ENCODE assay signal across 1 cellular context in genomic region chr19:9584073-9584833, GRCh38.
A peak's percentile ranks its signal among the peaks of the same experiment; 100 is the strongest.
TF ChIP-seq lines count a peak whose summit lies in the region.

ZNF121 (minus strand) TSS chr19:9584504; CDS start chr19:9568097, 16,407 bp downstream.

TF ChIP-seq in HepG2, 621 proteins besides CTCF, POLR2A, EP300 and RAD21 (continued from another document and continues in another):
- TF ChIP-seq ZNF691 (CRISPR knock-in tag; IDR thresholded peaks at IDR 0.05; ENCODE audit: borderline replicate concordance, low read depth) (0 out of 2 replicates have a peak, but pooled peaks have one; percentile 19), ZNF230 (CRISPR knock-in tag; IDR thresholded peaks at IDR 0.05) (0 out of 2 replicates have a peak, but pooled peaks have one; percentile 32), CC2D1A (CRISPR knock-in tag; IDR thresholded peaks at IDR 0.05) (no peak), TRIM22 (IDR thresholded peaks at IDR 0.05) (no peak), POLR2AphosphoS2 (IDR thresholded peaks at IDR 0.05; ENCODE audit: low read depth, low read length) (peak; percentile 53; the same call in 1 of the 2 replicates), SNRNP70 (IDR thresholded peaks at IDR 0.05; ENCODE audit: low read depth, low read length) (no peak), ETS1 (CRISPR knock-in tag; IDR thresholded peaks at IDR 0.05) (peak; percentile 80; the same call in 1 of the 2 replicates), SP2 (CRISPR knock-in tag; IDR thresholded peaks at IDR 0.05) (0 out of 2 replicates have a peak, but pooled peaks have one; percentile 28), TBP (CRISPR knock-in tag; IDR thresholded peaks at IDR 0.05) (no peak), ZBTB34 (CRISPR knock-in tag; IDR thresholded peaks at IDR 0.05) (peak; percentile 82; the same call in 1 of the 2 replicates), ZSCAN5A (CRISPR knock-in tag; IDR thresholded peaks at IDR 0.05; ENCODE audit: borderline replicate concordance) (0 out of 2 replicates have a peak, but pooled peaks have one; percentile 49), ZNF574 (CRISPR knock-in tag; IDR thresholded peaks at IDR 0.05) (peak; percentile 86), ZNF513 (CRISPR knock-in tag; conservative IDR thresholded peaks at IDR 0.05) (no peak), IRF2 (CRISPR knock-in tag; IDR thresholded peaks at IDR 0.05) (peak; percentile 82), ZNF24 (IDR thresholded peaks at IDR 0.05) (no peak), KDM5B (CRISPR knock-in tag; IDR thresholded peaks at IDR 0.05; ENCODE audit: borderline replicate concordance) (peak; percentile 91; the same call in 1 of the 2 replicates), DMTF1 (CRISPR knock-in tag; IDR thresholded peaks at IDR 0.05) (no peak), ZNF569 (CRISPR knock-in tag; IDR thresholded peaks at IDR 0.05; ENCODE audit: borderline replicate concordance) (no peak), ZNF614 (CRISPR knock-in tag; IDR thresholded peaks at IDR 0.05; ENCODE audit: borderline replicate concordance) (no peak), ZNF746 (CRISPR knock-in tag; IDR thresholded peaks at IDR 0.05) (no peak), ZNF317 (CRISPR knock-in tag; IDR thresholded peaks at IDR 0.05) (peak; percentile 85; the same call in 1 of the 2 replicates), ONECUT2 (CRISPR knock-in tag; IDR thresholded peaks at IDR 0.05) (peak; percentile 53; the same call in 1 of the 2 replicates), ZNF207 (IDR thresholded peaks at IDR 0.05; ENCODE audit: borderline replicate concordance) (no peak), ZNF382 (CRISPR knock-in tag; IDR thresholded peaks at IDR 0.05; ENCODE audit: borderline replicate concordance) (no peak), ZNF549 (CRISPR knock-in tag; IDR thresholded peaks at IDR 0.05) (0 out of 2 replicates have a peak, but pooled peaks have one; percentile 62), ZNF605 (CRISPR knock-in tag; IDR thresholded peaks at IDR 0.05) (peak; percentile 88), ZNF75D (CRISPR knock-in tag; IDR thresholded peaks at IDR 0.05; ENCODE audit: borderline replicate concordance) (no peak), ZNF414 (CRISPR knock-in tag; IDR thresholded peaks at IDR 0.05) (0 out of 2 replicates have a peak, but pooled peaks have one; percentile 44), CENPX (CRISPR knock-in tag; IDR thresholded peaks at IDR 0.05) (no peak), IKZF5 (CRISPR knock-in tag; IDR thresholded peaks at IDR 0.05) (peak; percentile 65; the same call in 1 of the 2 replicates), U2AF1 (optimal IDR thresholded peaks at IDR 0.05; ENCODE audit: low read depth, low read length) (peak; percentile 43), PRDM4 (CRISPR knock-in tag; IDR thresholded peaks at IDR 0.05; ENCODE audit: borderline replicate concordance) (no peak), SYNCRIP (IDR thresholded peaks at IDR 0.05; ENCODE audit: insufficient read depth, low read depth, low read length) (no peak), TRIM24 (CRISPR knock-in tag; IDR thresholded peaks at IDR 0.05) (no peak), MATR3 (CRISPR knock-in tag; IDR thresholded peaks at IDR 0.05) (no peak), CHD2 (IDR thresholded peaks at IDR 0.05; ENCODE audit: low read depth, low read length) (no peak; the same call in 1 of the 2 replicates), ZNF121 (CRISPR knock-in tag; IDR thresholded peaks at IDR 0.05) (no peak), SETDB1 (CRISPR knock-in tag; IDR thresholded peaks at IDR 0.05; ENCODE audit: borderline replicate concordance) (no peak), ZNF18 (CRISPR knock-in tag; IDR thresholded peaks at IDR 0.05; ENCODE audit: insufficient replicate concordance) (peak; percentile 93), ZNF782 (CRISPR knock-in tag; IDR thresholded peaks at IDR 0.05; ENCODE audit: borderline replicate concordance) (peak; percentile 31; the same call in 1 of the 2 replicates)
